In genomic region chr12:118102609-118103008, GRCh38 we compare ENCODE assay signal across 9 cellular contexts. TPM values are rescaled to one million over a fixed set of nuclear protein-coding genes. Genes with fewer than 3 reads are reported as not detected.
DNase-seq lines count a peak whose midpoint lies in the region; ATAC-seq and TF ChIP-seq lines count a peak whose summit lies in the region.
"Had no signal": no experiment of that assay in that cellular context is flagged by ENCODE, and none has a peak within 500 bp of the region (broad histone marks: within the 10 kb centered on the region; RNA-seq: fewer than 3 reads in every experiment).

No MANE protein-coding gene starts in this region.

- no peaks in the 10 kb centered on the region for H3K9me2 ChIP-seq in OCI-LY7 (ENCODE audit: insufficient read depth, low read length)

- H3K4me2 ChIP-seq in OCI-LY7 (ENCODE audit: low read length) = no peak overlapping the region

- H3K9ac ChIP-seq in HUES48 (ENCODE audit: low read depth, low read length) = peak overlapping the region; percentile 90

- TF ChIP-seq CTCF in AG04449 (IDR thresholded peaks at IDR 0.05; ENCODE audit: insufficient read depth, low read length, missing control alignments) (no peak), OCI-LY7 (conservative IDR thresholded peaks at IDR 0.05; ENCODE audit: low read length) (no peak)

- peak overlapping the region; percentile 61 for H3K27ac ChIP-seq in HUES48 (ENCODE audit: low read depth, low read length)
- no peak overlapping the region for H3K27ac ChIP-seq in naive thymus-derived CD4-positive, alpha-beta T cell (ENCODE audit: low read depth, low read length)
- H3K27ac ChIP-seq in OCI-LY7 (ENCODE audit: low read depth, low read length, poor library complexity, severe bottlenecking) = no peak overlapping the region

- BruUV-seq in OCI-LY7 (replicated peaks; lab: Mats Ljungman, UMichigan) = no TSS peak

- H3K4me3 Mint-ChIP-seq in central memory CD8-positive, alpha-beta T cell = peak overlapping the region; percentile 84
- H3K4me3 Mint-ChIP-seq in naive thymus-derived CD4-positive, alpha-beta T cell = peak overlapping the region; percentile 74 to 95 (median 88)

- H3K27me3 Mint-ChIP-seq in central memory CD8-positive, alpha-beta T cell = peaks cover 21% of the 10 kb centered on the region
- H3K27me3 Mint-ChIP-seq in naive thymus-derived CD4-positive, alpha-beta T cell = peaks cover 15 to 28% (median 18%) of the 10 kb centered on the region in 5 donors

- H3K4me1 Mint-ChIP-seq in central memory CD8-positive, alpha-beta T cell = peaks cover 11% of the 10 kb centered on the region
- H3K4me1 Mint-ChIP-seq in naive thymus-derived CD4-positive, alpha-beta T cell = peaks cover 5 to 10% (median 9%) of the 10 kb centered on the region in 7 donors

- peak overlapping the region; percentile 75 for H3K4me3 ChIP-seq in AG04449 (ENCODE audit: low read depth, low read length)
- H3K4me3 ChIP-seq in HUES48 (ENCODE audit: low read depth, low read length) = peak overlapping the region; percentile 98
- H3K4me3 ChIP-seq in naive thymus-derived CD4-positive, alpha-beta T cell (ENCODE audit: low read length) = peak overlapping the region; percentile 54
- H3K4me3 ChIP-seq in OCI-LY7 (ENCODE audit: low read depth, low read length, poor library complexity, severe bottlenecking) = no peak overlapping the region

- peaks cover 23% of the 10 kb centered on the region for H3K36me3 ChIP-seq in HUES48 (ENCODE audit: control insufficient read depth, insufficient read depth, low read length)
- no peaks in the 10 kb centered on the region for H3K36me3 ChIP-seq in naive thymus-derived CD4-positive, alpha-beta T cell (ENCODE audit: control insufficient read depth in 2 of 3, insufficient read depth in 3 of 3, low read length in 3 of 3)
- H3K36me3 ChIP-seq in OCI-LY7 (ENCODE audit: insufficient read depth, low read length) = no peaks in the 10 kb centered on the region

- POLR2A ChIA-PET in AG04449 (lab: Yijun Ruan, JAX) (no interaction called here), OCI-LY7 (lab: Charles Lee) (no interaction called here)
- POLR2A ChIA-PET in naive thymus-derived CD4-positive, alpha-beta T cell (lab: Charles Lee) = interaction anchor here (0.7 kb wide), 1 partner anchor 67 kb away, joined by 4 read pairs; no protein-coding TSS in a partner anchor

- intact Hi-C loops in naive thymus-derived CD4-positive, alpha-beta T cell (cut with micrococcal nuclease) = loop anchor here (2.0 to 5.0 kb wide), 2 partner anchors 40 kb away; partner anchors contain the start of gene WSB2 (in 1 of the 2)
- intact Hi-C loops in OCI-LY7 (cut with micrococcal nuclease; ENCODE audit: unreplicated experiment) = no loop called here

- H3K4me1 ChIP-seq in HUES48 (ENCODE audit: control insufficient read depth, insufficient read depth, low read length) (peaks cover 5% of the 10 kb centered on the region; the same call in 1 of the 2 replicates), OCI-LY7 (ENCODE audit: insufficient read depth, low read length, poor library complexity, severe bottlenecking) (no peaks in the 10 kb centered on the region)
- H3K4me1 ChIP-seq in naive thymus-derived CD4-positive, alpha-beta T cell (ENCODE audit: control insufficient read depth in 2 of 2, insufficient read depth in 2 of 2, low read length in 2 of 2) = no peaks in the 10 kb centered on the region

- H3K79me2 ChIP-seq in OCI-LY7 (ENCODE audit: insufficient read depth, low read depth, low read length) = no peaks in the 10 kb centered on the region

- CTCF ChIA-PET in AG04449 (lab: Yijun Ruan, JAX) = interaction anchor here (1.1 to 2.0 kb wide), 2 partner anchors 18 to 275 kb away, joined by 3 to 5 read pairs; no protein-coding TSS in a partner anchor
- CTCF ChIA-PET in naive thymus-derived CD4-positive, alpha-beta T cell (lab: Charles Lee) = no interaction called here
- CTCF ChIA-PET in OCI-LY7 (lab: Charles Lee; ENCODE audit: unreplicated experiment) = no interaction called here

- H3K9me3 ChIP-seq in HUES48 (ENCODE audit: control insufficient read depth, insufficient read depth, low read length) (no peaks in the 10 kb centered on the region), OCI-LY7 (ENCODE audit: low read length) (no peaks in the 10 kb centered on the region)
- no peaks in the 10 kb centered on the region for H3K9me3 ChIP-seq in naive thymus-derived CD4-positive, alpha-beta T cell (ENCODE audit: control insufficient read depth in 2 of 3, low read length in 3 of 3)

- DNase-seq in AG04449 (ENCODE audit: low read depth, low spot score) = no peak
- DNase-seq in central memory CD8-positive, alpha-beta T cell (ENCODE audit: low spot score in 2 of 2) = no peak
- no peak for DNase-seq in naive thymus-derived CD4-positive, alpha-beta T cell
- no peak for DNase-seq in OCI-LY7 (ENCODE audit: low spot score)
- DNase-seq: activated CD4-positive, alpha-beta T cell treated with anti-CD3 and anti-CD28 coated beads for 4 hours had no signal

- no peak for ATAC-seq in central memory CD8-positive, alpha-beta T cell (replicated peaks; ENCODE audit: extremely low read depth, poor library complexity, severe bottlenecking)
- no peak for ATAC-seq in naive thymus-derived CD4-positive, alpha-beta T cell
- ATAC-seq in GM18519 (IDR thresholded peaks at IDR 0.05; ENCODE audit: low FRiP score, unreplicated experiment) (no peak), HG03354 (IDR thresholded peaks at IDR 0.05; ENCODE audit: poor library complexity, severe bottlenecking, unreplicated experiment) (no peak), GM21619 (IDR thresholded peaks at IDR 0.05; ENCODE audit: unreplicated experiment) (no peak)

- no peak overlapping the region for H2AFZ ChIP-seq in OCI-LY7 (ENCODE audit: low read length)

- no peaks in the 10 kb centered on the region for H3K36me3 Mint-ChIP-seq in central memory CD8-positive, alpha-beta T cell (ENCODE audit: insufficient read depth)
- peaks cover 0 to 3% (median 0%) of the 10 kb centered on the region in 5 donors for H3K36me3 Mint-ChIP-seq in naive thymus-derived CD4-positive, alpha-beta T cell

- H3K27ac Mint-ChIP-seq in central memory CD8-positive, alpha-beta T cell (ENCODE audit: low read depth) = peak overlapping the region; percentile 41
- no peak overlapping the region for H3K27ac Mint-ChIP-seq in naive thymus-derived CD4-positive, alpha-beta T cell

- no peaks in the 10 kb centered on the region for H3K9me3 Mint-ChIP-seq in central memory CD8-positive, alpha-beta T cell
- H3K9me3 Mint-ChIP-seq in naive thymus-derived CD4-positive, alpha-beta T cell = no peaks in the 10 kb centered on the region

- H3K27me3 ChIP-seq in HUES48 (ENCODE audit: control insufficient read depth, insufficient read depth, low read length) = no peaks in the 10 kb centered on the region
- peaks cover 0 to 4% of the 10 kb centered on the region in 2 donors for H3K27me3 ChIP-seq in naive thymus-derived CD4-positive, alpha-beta T cell (ENCODE audit: control insufficient read depth in 2 of 2, insufficient read depth in 2 of 2, low read length in 2 of 2)

- no peaks in the 10 kb centered on the region for H4K20me1 ChIP-seq in OCI-LY7 (ENCODE audit: insufficient read depth, low read length)

RNA-seq across cellular contexts. Expression of gene VSIG10, which starts 1.2 kb away (rescaled TPM):
- total RNA-seq in naive thymus-derived CD4-positive, alpha-beta T cell = 1 to 10 TPM; 3.9 to 8.5 (median 5.3) TPM
- polyA plus RNA-seq in naive thymus-derived CD4-positive, alpha-beta T cell = 1 to 10 TPM; 1.5 to 5.5 TPM
- total RNA-seq in OCI-LY7 (2014; rRNA removed; shearing (Covaris generic)) = 5.0 and 9.2 TPM in 2 replicates
- total RNA-seq in OCI-LY7 (2022) = 9.8 and 12.2 TPM in 2 replicates

RNA-seq across cellular contexts. Expression of gene PEBP1, which starts 33.3 kb away (rescaled TPM):
- 100 to 1,000 TPM in 1 of 5 experiments, 10 to 100 TPM in 4; 73.8 to 109 (median 91.1) TPM for total RNA-seq in naive thymus-derived CD4-positive, alpha-beta T cell
- polyA plus RNA-seq in naive thymus-derived CD4-positive, alpha-beta T cell = 100 to 1,000 TPM; 314 to 343 TPM
- total RNA-seq in OCI-LY7 (2014; rRNA removed; shearing (Covaris generic)) = 128 and 135 TPM in 2 replicates
- total RNA-seq in OCI-LY7 (2022) = 138 and 154 TPM in 2 replicates

RNA-seq across cellular contexts. Expression of gene WSB2, which starts 41.6 kb away (rescaled TPM):
- 10 to 100 TPM; 12.2 to 52.2 (median 19.1) TPM for total RNA-seq in naive thymus-derived CD4-positive, alpha-beta T cell
- polyA plus RNA-seq in naive thymus-derived CD4-positive, alpha-beta T cell = 10 to 100 TPM; 10.2 to 10.6 TPM
- total RNA-seq in OCI-LY7 (2014; rRNA removed; shearing (Covaris generic)) = 34.4 and 36.0 TPM in 2 replicates
- total RNA-seq in OCI-LY7 (2022) = 31.9 and 32.1 TPM in 2 replicates
